ENCODE assay signal across 8 cellular contexts in genomic region chr5:163506726-163507125, GRCh38. TPM values are rescaled to one million over a fixed set of nuclear protein-coding genes. Genes with fewer than 3 reads are reported as not detected.
DNase-seq lines count a peak whose midpoint lies in the region; ATAC-seq, FAIRE-seq and TF ChIP-seq lines count a peak whose summit lies in the region.

No MANE protein-coding gene starts in this region.

- POLR2A ChIA-PET in CD4-positive, alpha-beta memory T cell (lab: Charles Lee; ENCODE audit: partially characterized antibody), result interaction anchor here (0.6 to 9.9 kb wide), 5 partner anchors 16 to 65 kb away, joined by 3 to 257 read pairs (median 3); partner anchors contain the start of genes HMMR and NUDCD2
- POLR2A ChIA-PET in GM12878 (lab: Charles Lee), result interaction anchor here (3.3 kb wide), 1 partner anchor 46 kb away, joined by 45 read pairs; the partner anchor contains the start of genes HMMR and NUDCD2

- 0% methylated on average over 8 of the region's 8 CpGs for WGBS in GM12878 (ENCODE audit: insufficient coverage, insufficient replicate concordance, low lambda C conversion rate, missing lambda C conversion rate)

- no peak overlapping the region for H2AFZ ChIP-seq in GM12878 (ENCODE audit: control insufficient read depth, low read depth, low read length)

- H4K20me1 ChIP-seq in GM12878 (ENCODE audit: control insufficient read depth, insufficient read depth), result no peaks in the 10 kb centered on the region

- H3K27me3 ChIP-seq in CD4-positive, alpha-beta memory T cell (ENCODE audit: insufficient read depth, low read length), result no peaks in the 10 kb centered on the region
- no peaks in the 10 kb centered on the region for H3K27me3 ChIP-seq in GM12878 (replicated peaks in 1 of 2; ENCODE audit: control insufficient read depth in 2 of 2, insufficient read depth in 2 of 2, low read length in 1 of 2)
- H3K27me3 ChIP-seq in upper lobe of right lung, result no peaks in the 10 kb centered on the region

- TF ChIP-seq RAD21 in GM12878 (IDR thresholded peaks at IDR 0.05; ENCODE audit: insufficient read depth, low read depth, low read length), result no peak

- H3K4me3 ChIP-seq in CD4-positive, alpha-beta memory T cell (ENCODE audit: low read length in 2 of 2), result peak overlapping the region; percentile 69 to 75
- H3K4me3 ChIP-seq in Jurkat, Clone E6-1 (ENCODE audit: low read length), result peak overlapping the region; percentile 62
- H3K4me3 ChIP-seq in GM12878 (peak overlapping the region; percentile 66), upper lobe of right lung (peak overlapping the region; percentile 74)

- DNase-seq in CD4-positive, alpha-beta memory T cell, result peak in 4 of 5 donors; percentile 4 to 50 (median 13)
- no peak for DNase-seq in Jurkat, Clone E6-1 (ENCODE audit: low read depth, low spot score)
- DNase-seq in GM12878 (ENCODE audit: low read depth, low spot score), result no peak
- DNase-seq in lung microvascular endothelial cell (ENCODE audit: low read depth in 2 of 2), result peak; percentile 32 to 61
- no peak for DNase-seq in upper lobe of right lung
- no peak for DNase-seq in D721Med (ENCODE audit: insufficient read length, low spot score)
- DNase-seq in SHP77 (lab: John Stamatoyannopoulos, UW), result no peak

- peaks cover 35 to 78% (median 52%) of the 10 kb centered on the region in 4 donors for H3K4me1 Mint-ChIP-seq in CD4-positive, alpha-beta memory T cell

- peak overlapping the region; percentile 93 for H3K9ac ChIP-seq in GM12878 (ENCODE audit: control insufficient read depth, insufficient read depth, low read length)

- RAD21 ChIA-PET in GM12878 (lab: Charles Lee; ENCODE audit: unreplicated experiment), result interaction anchor here (0.7 to 2.7 kb wide), 2 partner anchors 34 to 42 kb away, joined by 4 to 7 read pairs; no protein-coding TSS in a partner anchor

- no TSS peak for BruUV-seq in GM12878 (replicated peaks; lab: Mats Ljungman, UMichigan)

- no peaks in the 10 kb centered on the region for H3K36me3 ChIP-seq in CD4-positive, alpha-beta memory T cell (ENCODE audit: insufficient read depth, low read length)
- H3K36me3 ChIP-seq in GM12878 (ENCODE audit: control insufficient read depth in 2 of 2, insufficient read depth in 2 of 2, low read length in 1 of 2) (peaks cover 0 to 2% of the 10 kb centered on the region in 2 experiments; a peak in 1 of 4 replicates), upper lobe of right lung (peaks cover 2% of the 10 kb centered on the region)

- peaks cover 8 to 37% of the 10 kb centered on the region in 2 donors for H3K36me3 Mint-ChIP-seq in CD4-positive, alpha-beta memory T cell

- H3K4me2 ChIP-seq in GM12878 (ENCODE audit: control insufficient read depth, insufficient read depth), result peak overlapping the region; percentile 56

- peak overlapping the region; percentile 97 to 100 (median 99) for H3K27ac Mint-ChIP-seq in CD4-positive, alpha-beta memory T cell

- no peaks in the 10 kb centered on the region for H3K27me3 Mint-ChIP-seq in CD4-positive, alpha-beta memory T cell

- CTCF ChIA-PET in CD4-positive, alpha-beta memory T cell (lab: Charles Lee; ENCODE audit: partially characterized antibody), result interaction anchor here (0.6 to 3.2 kb wide), 2 partner anchors 13 to 46 kb away, joined by 3 to 33 read pairs; partner anchors contain the start of genes HMMR and NUDCD2
- CTCF ChIA-PET in GM12878 (lab: Yijun Ruan, JAX), result interaction anchor here (1.0 kb wide), 1 partner anchor 33 kb away, joined by 4 read pairs; no protein-coding TSS in a partner anchor

- peak overlapping the region; percentile 92 to 100 (median 98) for H3K4me3 Mint-ChIP-seq in CD4-positive, alpha-beta memory T cell

- H3K79me2 ChIP-seq in GM12878 (ENCODE audit: control insufficient read depth, insufficient read depth, low read length), result peaks cover 66% of the 10 kb centered on the region

- intact Hi-C loops in CD4-positive, alpha-beta memory T cell (cut with micrococcal nuclease), result no loop called here
- intact Hi-C loops in GM12878 (cut with micrococcal nuclease; ENCODE audit: unreplicated experiment), result loop anchor here (5.0 kb wide), 1 partner anchor 409 kb away; no protein-coding TSS in a partner anchor
- intact Hi-C loops in upper lobe of right lung (cut with DNase I), result no loop called here

- no peaks in the 10 kb centered on the region for H3K9me3 ChIP-seq in CD4-positive, alpha-beta memory T cell (ENCODE audit: control insufficient read depth in 1 of 2, low read length in 2 of 2)
- H3K9me3 ChIP-seq in GM12878 (replicated peaks; ENCODE audit: control insufficient read depth, insufficient read depth, low read length), result no peaks in the 10 kb centered on the region
- no peaks in the 10 kb centered on the region for H3K9me3 ChIP-seq in upper lobe of right lung

- no peak for TF ChIP-seq EP300 in GM12878 (IDR thresholded peaks at IDR 0.05; ENCODE audit: borderline replicate concordance in 1 of 2, control insufficient read depth in 1 of 2, low read depth in 2 of 2, low read length in 2 of 2)

- TF ChIP-seq POLR2A in GM12878 (IDR thresholded peaks at IDR 0.05; ENCODE audit: low read depth, low read length), result no peak

- peak overlapping the region; percentile 90 for H3K27ac ChIP-seq in CD4-positive, alpha-beta memory T cell (ENCODE audit: low read depth, low read length)
- H3K27ac ChIP-seq in GM12878 (ENCODE audit: control insufficient read depth, insufficient read depth) (peak overlapping the region; percentile 43), upper lobe of right lung (peak overlapping the region; percentile 99)

- SMC1A ChIA-PET in GM12878 (lab: Charles Lee; ENCODE audit: uncharacterized antibody, unreplicated experiment), result interaction anchor here (0.7 to 1.6 kb wide), 5 partner anchors 33 to 67 kb away, joined by 3 to 7 read pairs (median 3); partner anchors contain the start of genes HMMR and NUDCD2

- ATAC-seq in GM12878, result no peak
- ATAC-seq in upper lobe of right lung, result no peak
- no peak for ATAC-seq in GM21447 (IDR thresholded peaks at IDR 0.05; ENCODE audit: unreplicated experiment)

- in situ Hi-C loops in GM12878 (cut with MboI), result no loop called here

- FAIRE-seq in GM12878 (lab: Jason Lieb, UNC), result no peak
- FAIRE-seq in D721Med (lab: Jason Lieb, UNC), result no peak

- peaks cover 49% of the 10 kb centered on the region for H3K4me1 ChIP-seq in CD4-positive, alpha-beta memory T cell (ENCODE audit: insufficient read depth, low read length)
- H3K4me1 ChIP-seq in GM12878 (ENCODE audit: control insufficient read depth, insufficient read depth, low read length) (peaks cover 3% of the 10 kb centered on the region; the same call in 1 of the 2 replicates), upper lobe of right lung (peaks cover 33% of the 10 kb centered on the region)

- no peaks in the 10 kb centered on the region for H3K9me3 Mint-ChIP-seq in CD4-positive, alpha-beta memory T cell

- TF ChIP-seq CTCF in GM12878 (IDR thresholded peaks at IDR 0.05 in 2 of 3, conservative IDR thresholded peaks at IDR 0.05 in 1 of 3; ENCODE audit: control insufficient read depth in 2 of 3, extremely low read depth in 1 of 3, insufficient read depth in 1 of 3, low read depth in 3 of 3, low read length in 3 of 3) (no peak), upper lobe of right lung (IDR thresholded peaks at IDR 0.05) (no peak), D721Med (IDR thresholded peaks at IDR 0.05; ENCODE audit: insufficient read depth, missing control alignments) (no peak)

RNA-seq across cellular contexts. Expression of gene MAT2B, which starts 1.3 kb away (rescaled TPM):
- total RNA-seq in CD4-positive, alpha-beta memory T cell, result 100 to 1,000 TPM; 150 to 157 TPM
- polyA plus RNA-seq in CD4-positive, alpha-beta memory T cell, result 100 to 1,000 TPM; 282 to 420 TPM
- 109 TPM for polyA plus RNA-seq in Jurkat, Clone E6-1 (2012; ENCODE audit: insufficient read depth, insufficient read length)
- total RNA-seq in GM12878 (2013; cell fraction: nucleolus; rRNA removed), result 33.1 and 35.1 TPM in 2 replicates
- total RNA-seq in GM12878 (2014; rRNA removed), result 43.2 and 53.3 TPM in 2 replicates
- total RNA-seq in GM12878 (2014; rRNA removed; fragmentation: Illumina TruSeq; extraction: Trizol), result 46.4 and 48.5 TPM in 2 replicates
- total RNA-seq in GM12878 (2021), result 48.0 and 49.7 TPM in 2 replicates
- 39.7 TPM for polyA plus RNA-seq in GM12878 (2011; ENCODE audit: low read depth)
- polyA plus RNA-seq in GM12878 (2011; rRNA removed), result 96.8 and 98.5 TPM in 2 replicates
- polyA plus RNA-seq in GM12878 (2011; cell fraction: cytosol; rRNA removed), result 28.4 and 28.9 TPM in 2 replicates
- 27.6 and 27.7 TPM in 2 replicates for polyA plus RNA-seq in GM12878 (2011; cell fraction: nucleus; rRNA removed)
- 49.7 and 62.4 TPM in 2 replicates for polyA plus RNA-seq in GM12878 (2012)
- polyA plus RNA-seq in GM12878 (2014; fragmentation: Illumina TruSeq; extraction: Trizol), result 61.9 and 75.9 TPM in 2 replicates
- 10 to 100 TPM; 65.5 to 77.7 TPM for polyA plus RNA-seq in GM12878 (2014; fragmentation: Nextera tagmentation; extraction: Ambion mirVana)
- 37.6 and 46.4 TPM in 2 replicates for polyA plus RNA-seq in GM12878 (2014; rRNA removed)
- 100 to 1,000 TPM; 119 to 122 TPM for polyA plus RNA-seq in GM12878 (2016; fragmentation: Nextera tagmentation; extraction: Ambion mirVana)
- 29.9 and 47.2 TPM in 2 replicates for polyA minus RNA-seq in GM12878 (2011; rRNA and poly(A)+ RNA removed)
- polyA minus RNA-seq in GM12878 (2011; cell fraction: cytosol; rRNA and poly(A)+ RNA removed), result 13.9 and 17.6 TPM in 2 replicates
- 9.1 and 15.5 TPM in 2 replicates for polyA minus RNA-seq in GM12878 (2011; cell fraction: nucleus; rRNA and poly(A)+ RNA removed)
- 77.1 and 81.0 TPM in 2 replicates for total RNA-seq in lung microvascular endothelial cell
- 61.7 TPM for total RNA-seq in upper lobe of right lung

RNA-seq across cellular contexts. Expression of gene HMMR, which starts 46.3 kb away (rescaled TPM):
- total RNA-seq in CD4-positive, alpha-beta memory T cell, result under 1 TPM; 0.11 to 0.15 TPM
- under 1 TPM in 1 of 2 donors, not detected in 1; 0.42 TPM for polyA plus RNA-seq in CD4-positive, alpha-beta memory T cell
- polyA plus RNA-seq in Jurkat, Clone E6-1 (2012; ENCODE audit: insufficient read depth, insufficient read length), result 90.0 TPM
- 24.5 and 26.0 TPM in 2 replicates for total RNA-seq in GM12878 (2013; cell fraction: nucleolus; rRNA removed)
- total RNA-seq in GM12878 (2014; rRNA removed) (55.2 and 75.9 TPM in 2 replicates), GM12878 (2014; rRNA removed; fragmentation: Illumina TruSeq; extraction: Trizol) (96.7 and 101 TPM in 2 replicates), GM12878 (2021) (52.6 and 59.3 TPM in 2 replicates), lung microvascular endothelial cell (3.2 and 14.6 TPM in 2 replicates), upper lobe of right lung (1.6 TPM)
- 13.8 TPM for polyA plus RNA-seq in GM12878 (2011; ENCODE audit: low read depth)
- polyA plus RNA-seq in GM12878 (2011; rRNA removed) (63.9 and 131 TPM in 2 replicates), GM12878 (2014; fragmentation: Illumina TruSeq; extraction: Trizol) (93.0 and 111 TPM in 2 replicates), GM12878 (2014; fragmentation: Nextera tagmentation; extraction: Ambion mirVana) (10 to 100 TPM; 58.1 to 64.4 TPM), GM12878 (2014; rRNA removed) (36.1 and 44.1 TPM in 2 replicates), GM12878 (2016; fragmentation: Nextera tagmentation; extraction: Ambion mirVana) (100 to 1,000 TPM; 117 to 122 TPM)
- 16.7 and 19.6 TPM in 2 replicates for polyA plus RNA-seq in GM12878 (2011; cell fraction: cytosol; rRNA removed)
- 34.3 and 53.5 TPM in 2 replicates for polyA plus RNA-seq in GM12878 (2011; cell fraction: nucleus; rRNA removed)
- polyA plus RNA-seq in GM12878 (2012), result 18.8 and 33.5 TPM in 2 replicates
- polyA minus RNA-seq in GM12878 (2011; rRNA and poly(A)+ RNA removed), result 22.7 and 22.8 TPM in 2 replicates
- 10.8 and 14.7 TPM in 2 replicates for polyA minus RNA-seq in GM12878 (2011; cell fraction: cytosol; rRNA and poly(A)+ RNA removed)
- 14.3 and 16.6 TPM in 2 replicates for polyA minus RNA-seq in GM12878 (2011; cell fraction: nucleus; rRNA and poly(A)+ RNA removed)

RNA-seq across cellular contexts. Expression of gene NUDCD2, which starts 46.8 kb away (rescaled TPM):
- 10 to 100 TPM; 26.0 to 26.4 TPM for total RNA-seq in CD4-positive, alpha-beta memory T cell
- 10 to 100 TPM; 61.5 to 62.0 TPM for polyA plus RNA-seq in CD4-positive, alpha-beta memory T cell
- polyA plus RNA-seq in Jurkat, Clone E6-1 (2012; ENCODE audit: insufficient read depth, insufficient read length), result 127 TPM
- total RNA-seq in GM12878 (2013; cell fraction: nucleolus; rRNA removed), result 38.4 and 41.6 TPM in 2 replicates
- total RNA-seq in GM12878 (2014; rRNA removed) (23.7 and 24.1 TPM in 2 replicates), GM12878 (2014; rRNA removed; fragmentation: Illumina TruSeq; extraction: Trizol) (20.7 and 25.3 TPM in 2 replicates), GM12878 (2021) (50.4 and 53.9 TPM in 2 replicates), lung microvascular endothelial cell (3.9 and 4.2 TPM in 2 replicates), upper lobe of right lung (21.8 TPM)
- polyA plus RNA-seq in GM12878 (2011; ENCODE audit: low read depth), result 4.3 TPM
- polyA plus RNA-seq in GM12878 (2011; rRNA removed) (25.0 and 50.1 TPM in 2 replicates), GM12878 (2014; fragmentation: Illumina TruSeq; extraction: Trizol) (21.8 and 24.0 TPM in 2 replicates), GM12878 (2014; fragmentation: Nextera tagmentation; extraction: Ambion mirVana) (10 to 100 TPM in 1 of 2 experiments, 1 to 10 TPM in 1; 9.1 to 18.1 TPM), GM12878 (2014; rRNA removed) (19.5 and 22.5 TPM in 2 replicates), GM12878 (2016; fragmentation: Nextera tagmentation; extraction: Ambion mirVana) (100 to 1,000 TPM; 114 to 133 TPM)
- polyA plus RNA-seq in GM12878 (2011; cell fraction: cytosol; rRNA removed), result 7.3 and 7.8 TPM in 2 replicates
- 11.5 and 12.9 TPM in 2 replicates for polyA plus RNA-seq in GM12878 (2011; cell fraction: nucleus; rRNA removed)
- 23.8 TPM in 2 replicates for polyA plus RNA-seq in GM12878 (2012)
- polyA minus RNA-seq in GM12878 (2011; rRNA and poly(A)+ RNA removed), result 7.6 and 11.0 TPM in 2 replicates
- 4.5 and 11.9 TPM in 2 replicates for polyA minus RNA-seq in GM12878 (2011; cell fraction: cytosol; rRNA and poly(A)+ RNA removed)
- 10.6 and 16.1 TPM in 2 replicates for polyA minus RNA-seq in GM12878 (2011; cell fraction: nucleus; rRNA and poly(A)+ RNA removed)

Comparison
In these comparisons a context has a peak if more than half of its experiments do, and no peak if none do; other contexts are left out.
1. DNase-seq: peak in CD4-positive, alpha-beta memory T cell (4 of 5) and lung microvascular endothelial cell (2 of 2); none in Jurkat, Clone E6-1 (single experiment), GM12878 (single experiment), upper lobe of right lung (single experiment), D721Med (single experiment) and SHP77 (0 of 2).
2. H3K27ac ChIP-seq: peak in every context shown above with its lines; median percentile 99 in upper lobe of right lung; 90 in CD4-positive, alpha-beta memory T cell; 43 in GM12878.
3. Peak in every context shown above with its lines, with median percentiles within 50 percentile points of each other: H3K4me3 ChIP-seq.